ENCODE assay signal across 8 cellular contexts in genomic region chr1:168637350-168637991, GRCh38.
DNase-seq lines count a peak whose midpoint lies in the region; ATAC-seq and TF ChIP-seq lines count a peak whose summit lies in the region.

No MANE protein-coding gene starts in this region.

- ATAC-seq in GM19351 (IDR thresholded peaks at IDR 0.05; ENCODE audit: unreplicated experiment) (peak; percentile 67), right lobe of liver (peak; percentile 72 to 78 (median 77)), GM19035 (IDR thresholded peaks at IDR 0.05; ENCODE audit: unreplicated experiment) (no peak), GM21381 (IDR thresholded peaks at IDR 0.05; ENCODE audit: unreplicated experiment) (no peak)

- 79% methylated on average over 5 of the region's 5 CpGs for WGBS in right lobe of liver (ENCODE audit: insufficient coverage, low coverage, low lambda C conversion rate, missing lambda C conversion rate)

- in situ Hi-C loops in brain microvascular endothelial cell (cut with HindIII; ENCODE audit: low pct_ligation_motif_present, low sequenced_read_pairs): loop anchor here (25.0 kb wide), 1 partner anchor 500 kb away; no protein-coding TSS in a partner anchor

- no peak overlapping the region for H3K4me3 ChIP-seq in brain microvascular endothelial cell (ENCODE audit: low read depth, low read length)
- no peak overlapping the region for H3K4me3 ChIP-seq in right lobe of liver
- no peak overlapping the region for H3K4me3 ChIP-seq in uterus

- H3K27me3 ChIP-seq in brain microvascular endothelial cell (replicated peaks) (no peaks in the 10 kb centered on the region), right lobe of liver (no peaks in the 10 kb centered on the region), uterus (no peaks in the 10 kb centered on the region)

- intact Hi-C loops in right lobe of liver (cut with DNase I): no loop called here
- intact Hi-C loops in uterus (cut with DNase I; ENCODE audit: low total_unique reads): no loop called here

- peaks cover 0 to 11% (median 0%) of the 10 kb centered on the region in 4 donors for H3K4me1 ChIP-seq in right lobe of liver
- peaks cover 0 to 6% of the 10 kb centered on the region in 2 donors for H3K4me1 ChIP-seq in uterus

- TF ChIP-seq POLR2A in right lobe of liver (IDR thresholded peaks at IDR 0.05) (no peak), uterus (IDR thresholded peaks at IDR 0.05) (no peak)

- TF ChIP-seq CTCF in brain microvascular endothelial cell (IDR thresholded peaks at IDR 0.05; ENCODE audit: low read depth, low read length, missing control alignments): peak; percentile 74
- TF ChIP-seq CTCF in right lobe of liver (IDR thresholded peaks at IDR 0.05): peak; percentile 57 to 75 (median 61)
- TF ChIP-seq CTCF in uterus (IDR thresholded peaks at IDR 0.05): peak in 1 of 4 experiments; percentile 5

- peak; percentile 24 for DNase-seq in Ammon's horn (ENCODE audit: low spot score)
- peak; percentile 24 for DNase-seq in NCI-H226
- DNase-seq in brain microvascular endothelial cell: no peak
- DNase-seq in right lobe of liver: no peak
- DNase-seq in uterus: no peak

- no peaks in the 10 kb centered on the region for H3K36me3 ChIP-seq in brain microvascular endothelial cell (replicated peaks)
- H3K36me3 ChIP-seq in right lobe of liver: no peaks in the 10 kb centered on the region
- H3K36me3 ChIP-seq in uterus: no peaks in the 10 kb centered on the region

- H3K9me3 ChIP-seq in right lobe of liver (no peaks in the 10 kb centered on the region), uterus (no peaks in the 10 kb centered on the region)

- H3K27ac ChIP-seq in brain microvascular endothelial cell (no peak overlapping the region), right lobe of liver (no peak overlapping the region), uterus (no peak overlapping the region)

Comparison
In these comparisons a context has a peak if more than half of its experiments do, and no peak if none do; other contexts are left out.
1. DNase-seq: peak in Ammon's horn (single experiment) and NCI-H226 (single experiment); none in brain microvascular endothelial cell (single experiment), right lobe of liver (0 of 3) and uterus (0 of 2).
2. ATAC-seq: peak in GM19351 (single experiment) and right lobe of liver (4 of 4); none in GM19035 (single experiment) and GM21381 (single experiment).